Comparison of ENCODE assay signal across 14 cellular contexts in genomic region chr11:7637447-7638157, GRCh38. TPM values are rescaled to one million over a fixed set of nuclear protein-coding genes. Genes with fewer than 3 reads are reported as not detected.
DNase-seq lines count a peak whose midpoint lies in the region; ATAC-seq and TF ChIP-seq lines count a peak whose summit lies in the region.
"Had no signal": no experiment of that assay in that cellular context is flagged by ENCODE, and none has a peak within 500 bp of the region (broad histone marks: within the 10 kb centered on the region; RNA-seq: fewer than 3 reads in every experiment).

No MANE protein-coding gene starts in this region.

- H3K4me3 ChIP-seq in SK-N-SH (ENCODE audit: low read depth in 2 of 2, low read length in 1 of 2) (no peak overlapping the region), fibroblast of lung (replicated peaks in 1 of 4; ENCODE audit: control extremely low read depth in 1 of 4, insufficient read depth in 1 of 4, low read depth in 3 of 4, low read length in 4 of 4) (no peak overlapping the region)
- H3K4me3 ChIP-seq: prostate gland had no signal

- no peaks in the 10 kb centered on the region for H3K9me2 ChIP-seq in SK-N-SH

- no peaks in the 10 kb centered on the region for H3K9me3 Mint-ChIP-seq in endothelial cell (ENCODE audit: unreplicated experiment)
- H3K9me3 Mint-ChIP-seq: CD4-positive, alpha-beta T cell had no signal

- POLR2A ChIA-PET in SK-N-SH (lab: Yijun Ruan, JAX) = no interaction called here

- peak overlapping the region in 1 of 2 experiments; percentile 66; a peak in 2 of 4 replicates for H3K27ac ChIP-seq in SK-N-SH (ENCODE audit: low read depth in 2 of 2, low read length in 1 of 2)
- H3K27ac ChIP-seq in fibroblast of lung (ENCODE audit: insufficient read depth, low read length) = peak overlapping the region; percentile 71
- H3K27ac ChIP-seq: prostate gland had no signal

- DNase-seq in AG08396 (ENCODE audit: low spot score) = peak; percentile 75
- DNase-seq in SK-N-SH = no peak
- peak; percentile 34 to 47 for DNase-seq in fibroblast of lung (ENCODE audit: low read depth in 2 of 2)
- peak; percentile 81 for DNase-seq in pulmonary artery endothelial cell (ENCODE audit: low read depth, low spot score)
- no peak for DNase-seq in SW 1271 (lab: John Stamatoyannopoulos, UW)
- no peak for DNase-seq in endothelial cell (ENCODE audit: low spot score)
- DNase-seq: activated T-cell treated with anti-CD3 and anti-CD28 coated beads, Interleukin-2, amount 50 U/mL, for 48 hours; CD4-positive, alpha-beta T cell; effector CD4-positive, alpha-beta T cell; kidney glomerular epithelial cell; T-helper 9 cell had no signal

- H3K4me2 ChIP-seq in SK-N-SH (peak overlapping the region; percentile 26; the same call in 1 of the 2 replicates), fibroblast of lung (ENCODE audit: extremely low read depth, insufficient read depth, low read length) (no peak overlapping the region)

- no peaks in the 10 kb centered on the region for H4K20me1 ChIP-seq in SK-N-SH (ENCODE audit: insufficient read depth)
- H4K20me1 ChIP-seq in fibroblast of lung (ENCODE audit: control insufficient read depth, extremely low read depth, insufficient read depth, low read length) = no peaks in the 10 kb centered on the region

- CTCF ChIA-PET in SK-N-SH (lab: Yijun Ruan, JAX) = interaction anchor here (0.7 to 3.5 kb wide), 4 partner anchors 13 to 900 kb away, joined by 3 to 18 read pairs (median 3); no protein-coding TSS in a partner anchor

- H3K9me3 ChIP-seq in SK-N-SH (no peaks in the 10 kb centered on the region), fibroblast of lung (ENCODE audit: control insufficient read depth, insufficient read depth, low read depth, low read length) (no peaks in the 10 kb centered on the region)
- H3K9me3 ChIP-seq: prostate gland had no signal

- H3K9ac ChIP-seq in SK-N-SH = no peak overlapping the region; the same call in 1 of the 2 replicates
- no peak overlapping the region for H3K9ac ChIP-seq in fibroblast of lung (ENCODE audit: insufficient read depth, low read length)

- H3K27me3 Mint-ChIP-seq in endothelial cell (ENCODE audit: unreplicated experiment) = peaks cover 2% of the 10 kb centered on the region
- H3K27me3 Mint-ChIP-seq: CD4-positive, alpha-beta T cell had no signal

- H3K27me3 ChIP-seq in SK-N-SH (ENCODE audit: insufficient read depth) (no peaks in the 10 kb centered on the region), fibroblast of lung (ENCODE audit: control insufficient read depth, insufficient read depth, low read length) (no peaks in the 10 kb centered on the region)

- no peak overlapping the region for H3K27ac Mint-ChIP-seq in endothelial cell (ENCODE audit: unreplicated experiment)
- H3K27ac Mint-ChIP-seq: CD4-positive, alpha-beta T cell had no signal

- H3K36me3 ChIP-seq in SK-N-SH (replicated peaks in 1 of 2; ENCODE audit: control insufficient read depth in 1 of 2, insufficient read depth in 2 of 2, low read length in 1 of 2) (peaks cover 0 to 2% of the 10 kb centered on the region in 2 experiments), fibroblast of lung (ENCODE audit: control insufficient read depth, insufficient read depth, low read length) (no peaks in the 10 kb centered on the region)

- H3F3A ChIP-seq in SK-N-SH (replicated peaks; ENCODE audit: insufficient read depth) = peaks cover 8% of the 10 kb centered on the region

- H3K79me2 ChIP-seq in SK-N-SH (ENCODE audit: insufficient read depth) (no peaks in the 10 kb centered on the region), fibroblast of lung (ENCODE audit: control insufficient read depth, insufficient read depth, low read length) (no peaks in the 10 kb centered on the region)

- H2AFZ ChIP-seq in SK-N-SH (ENCODE audit: low read depth) (no peak overlapping the region; the same call in 1 of the 2 replicates), fibroblast of lung (ENCODE audit: low read length) (peak overlapping the region; percentile 9)

- TF ChIP-seq EP300 in SK-N-SH (IDR thresholded peaks at IDR 0.05; ENCODE audit: borderline replicate concordance in 1 of 2, low read depth in 1 of 2, low read length in 1 of 2) = no peak

- ATAC-seq in HG02840 (IDR thresholded peaks at IDR 0.05; ENCODE audit: low FRiP score, unreplicated experiment) (no peak), GM21360 (IDR thresholded peaks at IDR 0.05; ENCODE audit: unreplicated experiment) (no peak)

- peaks cover 13% of the 10 kb centered on the region for H3K36me3 Mint-ChIP-seq in endothelial cell (ENCODE audit: low read depth, unreplicated experiment)

- no peak for TF ChIP-seq RAD21 in SK-N-SH (IDR thresholded peaks at IDR 0.05; ENCODE audit: low read length)

- no peak overlapping the region for H3K4me3 Mint-ChIP-seq in endothelial cell (ENCODE audit: unreplicated experiment)
- H3K4me3 Mint-ChIP-seq: CD4-positive, alpha-beta T cell had no signal

- peaks cover 40% of the 10 kb centered on the region for H3K4me1 Mint-ChIP-seq in endothelial cell (ENCODE audit: unreplicated experiment)

- H3K4me1 ChIP-seq in SK-N-SH (ENCODE audit: control insufficient read depth in 1 of 2, insufficient read depth in 2 of 2, low read depth in 1 of 2, low read length in 1 of 2) (peaks cover 0 to 4% of the 10 kb centered on the region in 2 experiments; a peak in 1 of 4 replicates), fibroblast of lung (ENCODE audit: control insufficient read depth, extremely low read depth, insufficient read depth, low read length) (peaks cover 4% of the 10 kb centered on the region)

- 45% methylated on average over 7 of the region's 7 CpGs for WGBS in SK-N-SH (ENCODE audit: low lambda C conversion rate)

- TF ChIP-seq CTCF in SK-N-SH (IDR thresholded peaks at IDR 0.05) = no peak
- TF ChIP-seq CTCF in fibroblast of lung (conservative IDR thresholded peaks at IDR 0.05 in 1 of 2, IDR thresholded peaks at IDR 0.05 in 1 of 2; ENCODE audit: low read depth in 1 of 2, low read length in 2 of 2) = no peak
- TF ChIP-seq CTCF in endothelial cell (IDR thresholded peaks at IDR 0.05; ENCODE audit: unreplicated experiment) = no peak

TF ChIP-seq in SK-N-SH, 30 proteins besides CTCF, POLR2A, EP300 and RAD21 (continues in another document):
- TF ChIP-seq PBX3 (IDR thresholded peaks at IDR 0.05) = peak; percentile 25; the same call in 1 of the 2 replicates
- TF ChIP-seq RFX5 (IDR thresholded peaks at IDR 0.05; ENCODE audit: low read length) = no peak
- TF ChIP-seq EZH2phosphoT487 (IDR thresholded peaks at IDR 0.05; ENCODE audit: borderline replicate concordance, low read depth) = no peak
- no peak for TF ChIP-seq MEF2A (IDR thresholded peaks at IDR 0.05; ENCODE audit: borderline replicate concordance, low read depth)
- TF ChIP-seq SMC3 (IDR thresholded peaks at IDR 0.05; ENCODE audit: low read depth, low read length) = no peak
- peak; percentile 65; the same call in 1 of the 2 replicates for TF ChIP-seq FOSL2 (IDR thresholded peaks at IDR 0.05; ENCODE audit: borderline replicate concordance, low read depth)
- no peak for TF ChIP-seq USF2 (IDR thresholded peaks at IDR 0.05; ENCODE audit: borderline replicate concordance, low read depth, low read length)
- no peak for TF ChIP-seq MAX (IDR thresholded peaks at IDR 0.05; ENCODE audit: low read depth)
- no peak for TF ChIP-seq NFIC (IDR thresholded peaks at IDR 0.05; ENCODE audit: borderline replicate concordance)
- TF ChIP-seq FOXJ3 (CRISPR knock-in tag; IDR thresholded peaks at IDR 0.05) = no peak
- no peak for TF ChIP-seq GATA2 (CRISPR knock-in tag; IDR thresholded peaks at IDR 0.05)
- 0 out of 2 replicates have a peak, but pooled peaks have one; percentile 25 for TF ChIP-seq JUND (IDR thresholded peaks at IDR 0.05)
- no peak for TF ChIP-seq NRF1 (IDR thresholded peaks at IDR 0.05; ENCODE audit: low read depth, low read length)
- TF ChIP-seq TAF1 (IDR thresholded peaks at IDR 0.05; ENCODE audit: borderline replicate concordance, low read depth, low read length) = no peak

RNA-seq across cellular contexts. Expression of gene CYB5R2, which starts 35.7 kb away (rescaled TPM):
- 0.20 and 0.23 TPM in 2 replicates for polyA plus RNA-seq in SK-N-SH (2012; rRNA removed)
- not detected in 2 replicates for polyA plus RNA-seq in SK-N-SH (2012; cell fraction: cytosol; rRNA removed)
- 1.2 and 1.7 TPM in 2 replicates for polyA plus RNA-seq in SK-N-SH (2012; cell fraction: nucleus; rRNA removed)
- total RNA-seq in fibroblast of lung = 16.2 and 17.2 TPM in 2 replicates
- 22.5 and 23.3 TPM in 2 replicates for polyA plus RNA-seq in fibroblast of lung
- 23.9 and 25.2 TPM in 2 replicates for polyA plus RNA-seq in fibroblast of lung (2012)
- 20.3 and 38.0 TPM in 2 replicates for polyA minus RNA-seq in fibroblast of lung (ENCODE audit: low replicate concordance)
- total RNA-seq in pulmonary artery endothelial cell = 0.78 and 5.3 TPM in 2 replicates
- total RNA-seq in endothelial cell (ENCODE audit: unreplicated experiment) = 6.8 TPM
- total RNA-seq: CD4-positive, alpha-beta T cell had no signal

Comparison
In these comparisons a context has a peak if more than half of its experiments do, and no peak if none do; other contexts are left out.
1. DNase-seq: peak in AG08396 (single experiment), fibroblast of lung (2 of 2) and pulmonary artery endothelial cell (single experiment); none in SK-N-SH (single experiment), SW 1271 (0 of 2) and endothelial cell (single experiment).